12 cellular contexts compared by ENCODE assay signal in genomic region chr20:97691-98090, GRCh38. TPM values are rescaled to one million over a fixed set of nuclear protein-coding genes. Genes with fewer than 3 reads are reported as not detected.
"Had no signal": no experiment of that assay in that cellular context is flagged by ENCODE, and none has a peak within 500 bp of the region (broad histone marks: within the 10 kb centered on the region; RNA-seq: fewer than 3 reads in every experiment).

No MANE protein-coding gene starts in this region.

RNA-seq across cellular contexts. Expression of gene DEFB125, which starts 10.2 kb away (rescaled TPM):
- total RNA-seq: OCI-LY7, PC-3, PC-9, Peyer's patch, Right ventricle myocardium inferior, Right ventricle myocardium superior, RPMI7951, SJCRH30, SJSA1, SK-MEL-5, T-cell had no signal
- polyA plus RNA-seq: SK-N-SH had no signal

RNA-seq across cellular contexts. Expression of gene DEFB126, which starts 44.7 kb away (rescaled TPM):
- total RNA-seq: OCI-LY7, PC-3, PC-9, Peyer's patch, Right ventricle myocardium inferior, Right ventricle myocardium superior, RPMI7951, SJCRH30, SJSA1, T-cell had no signal
- polyA plus RNA-seq: SK-N-SH had no signal

RNA-seq across cellular contexts. Expression of gene DEFB127, which starts 59.6 kb away (rescaled TPM):
- total RNA-seq: OCI-LY7, PC-3, PC-9, Peyer's patch, Right ventricle myocardium inferior, Right ventricle myocardium superior, RPMI7951, SJCRH30, SJSA1, SK-MEL-5, T-cell had no signal
- polyA plus RNA-seq: SK-N-SH had no signal
